17 cellular contexts compared by ENCODE assay signal in genomic region chr6:47303861-47304260, GRCh38. TPM values are rescaled to one million over a fixed set of nuclear protein-coding genes. Genes with fewer than 3 reads are reported as not detected.
DNase-seq lines count a peak whose midpoint lies in the region; ATAC-seq and TF ChIP-seq lines count a peak whose summit lies in the region.
"Had no signal": no experiment of that assay in that cellular context is flagged by ENCODE, and none has a peak within 500 bp of the region (broad histone marks: within the 10 kb centered on the region; RNA-seq: fewer than 3 reads in every experiment).

No MANE protein-coding gene starts in this region.

- peaks cover 97% of the 10 kb centered on the region for H4K20me1 ChIP-seq in PC-3 (ENCODE audit: low read length)

- no peak overlapping the region for H3K4me3 ChIP-seq in PC-3 (ENCODE audit: low read length)
- H3K4me3 ChIP-seq in esophagus muscularis mucosa = no peak overlapping the region
- H3K4me3 ChIP-seq in subcutaneous abdominal adipose tissue (ENCODE audit: low read depth in 1 of 5, low read length in 5 of 5) = no peak overlapping the region
- H3K4me3 ChIP-seq in Peyer's patch = no peak overlapping the region
- H3K4me3 ChIP-seq in breast epithelium = no peak overlapping the region
- H3K4me3 ChIP-seq: SK-N-MC had no signal

- DNase-seq in SHP77 (lab: John Stamatoyannopoulos, UW) = peak; percentile 14 to 23
- no peak for DNase-seq in SHP77 treated with DMSO at 0.1 percent for 48 hours (lab: John Stamatoyannopoulos, UW)
- DNase-seq in PC-3 = no peak
- peak; percentile 53 for DNase-seq in esophagus muscularis mucosa (ENCODE audit: extremely low spot score)
- DNase-seq in Peyer's patch = no peak
- DNase-seq in NCI-H446 treated with DMSO at 0.1 percent for 48 hours (lab: John Stamatoyannopoulos, UW) = no peak
- no peak for DNase-seq in breast epithelium (ENCODE audit: low spot score in 2 of 2)
- DNase-seq: BE2C; CD4-positive, alpha-beta memory T cell; KG1; MV-4-11; NCI-H1417; NCI-H2171 treated with DMSO at 0.1 percent for 48 hours; NCI-H510A; NCI-H774 had no signal

- H3K27me3 ChIP-seq in PC-3 (ENCODE audit: low read length) (no peaks in the 10 kb centered on the region), esophagus muscularis mucosa (no peaks in the 10 kb centered on the region), subcutaneous abdominal adipose tissue (ENCODE audit: control insufficient read depth in 5 of 5, insufficient read depth in 4 of 5, low read length in 5 of 5) (no peaks in the 10 kb centered on the region), Peyer's patch (no peaks in the 10 kb centered on the region), breast epithelium (no peaks in the 10 kb centered on the region)
- H3K27me3 ChIP-seq: BE2C had no signal

- H3K36me3 ChIP-seq in PC-3 (ENCODE audit: low read depth, low read length) (peaks cover 36% of the 10 kb centered on the region), esophagus muscularis mucosa (no peaks in the 10 kb centered on the region), subcutaneous abdominal adipose tissue (ENCODE audit: control insufficient read depth in 5 of 5, insufficient read depth in 5 of 5, low read length in 5 of 5) (no peaks in the 10 kb centered on the region), Peyer's patch (no peaks in the 10 kb centered on the region), breast epithelium (no peaks in the 10 kb centered on the region)
- H3K36me3 ChIP-seq: BE2C had no signal

- TF ChIP-seq POLR2A in esophagus muscularis mucosa (IDR thresholded peaks at IDR 0.05; ENCODE audit: low read depth) (no peak), Peyer's patch (IDR thresholded peaks at IDR 0.05) (no peak), breast epithelium (IDR thresholded peaks at IDR 0.05) (no peak)

- ATAC-seq in PC-3 = no peak

- peak overlapping the region; percentile 93; the same call in 1 of the 2 replicates for H3K4me2 ChIP-seq in PC-3 (ENCODE audit: low read length)

- H3K9me2 ChIP-seq in PC-3 (replicated peaks; ENCODE audit: low read length) = no peaks in the 10 kb centered on the region

- WGBS in esophagus muscularis mucosa = 95% methylated on average over 1 of the region's 1 CpG

- TF ChIP-seq CTCF in PC-3 (conservative IDR thresholded peaks at IDR 0.05; ENCODE audit: low read depth, low read length) (no peak), esophagus muscularis mucosa (IDR thresholded peaks at IDR 0.05) (no peak), Peyer's patch (IDR thresholded peaks at IDR 0.05) (no peak), breast epithelium (IDR thresholded peaks at IDR 0.05) (no peak)

- no peaks in the 10 kb centered on the region for H3F3A ChIP-seq in PC-3 (ENCODE audit: low read length, unreplicated experiment)

- H3K79me2 ChIP-seq in PC-3 (ENCODE audit: low read length) = peaks cover 100% of the 10 kb centered on the region

- H3K9ac ChIP-seq in PC-3 (ENCODE audit: low read length) (no peak overlapping the region), subcutaneous abdominal adipose tissue (ENCODE audit: low read length in 5 of 5) (no peak overlapping the region)

- no TSS peak for BruUV-seq in PC-3 (replicated peaks; lab: Mats Ljungman, UMichigan)

- H3K27ac ChIP-seq in PC-3 (ENCODE audit: low read length) (no peak overlapping the region), esophagus muscularis mucosa (replicated peaks in 1 of 4) (no peak overlapping the region), subcutaneous abdominal adipose tissue (ENCODE audit: low read depth, low read length) (peak overlapping the region; percentile 3), Peyer's patch (no peak overlapping the region), breast epithelium (no peak overlapping the region)
- H3K27ac ChIP-seq: SK-N-MC had no signal

- no peaks in the 10 kb centered on the region for H3K9me3 ChIP-seq in PC-3 (ENCODE audit: low read length)
- no peaks in the 10 kb centered on the region for H3K9me3 ChIP-seq in esophagus muscularis mucosa
- no peaks in the 10 kb centered on the region for H3K9me3 ChIP-seq in subcutaneous abdominal adipose tissue (ENCODE audit: control insufficient read depth in 5 of 5, low read length in 5 of 5)
- no peaks in the 10 kb centered on the region for H3K9me3 ChIP-seq in Peyer's patch
- no peaks in the 10 kb centered on the region for H3K9me3 ChIP-seq in breast epithelium
- H3K9me3 ChIP-seq: BE2C had no signal

- intact Hi-C loops in PC-3 (cut with micrococcal nuclease) = loop anchor here (10.0 kb wide), 2 partner anchors 139 to 449 kb away; no protein-coding TSS in a partner anchor
- intact Hi-C loops in esophagus muscularis mucosa (cut with DNase I) = no loop called here
- intact Hi-C loops in breast epithelium (cut with DNase I; ENCODE audit: low total_unique reads) = loop anchor here (10.0 kb wide), 1 partner anchor 379 kb away; the partner anchor contains the start of gene ADGRF5

- H2AFZ ChIP-seq in PC-3 (ENCODE audit: low read length) = no peak overlapping the region

- H3K4me1 ChIP-seq in PC-3 (ENCODE audit: insufficient read depth, low read length) (peaks cover 57% of the 10 kb centered on the region), esophagus muscularis mucosa (peaks cover 0 to 60% (median 54%) of the 10 kb centered on the region in 4 donors), subcutaneous abdominal adipose tissue (ENCODE audit: control insufficient read depth in 5 of 5, insufficient read depth in 5 of 5, low read length in 5 of 5) (peaks cover 0 to 79% (median 52%) of the 10 kb centered on the region in 5 donors), Peyer's patch (peaks cover 0 to 9% (median 2%) of the 10 kb centered on the region in 4 donors), breast epithelium (no peaks in the 10 kb centered on the region)
- H3K4me1 ChIP-seq: BE2C had no signal

- POLR2A ChIA-PET in PC-3 (lab: Charles Lee; ENCODE audit: unreplicated experiment) = no interaction called here

- no peak for TF ChIP-seq EP300 in esophagus muscularis mucosa (IDR thresholded peaks at IDR 0.05)

- CTCF ChIA-PET in PC-3 (lab: Charles Lee) = no interaction called here

RNA-seq across cellular contexts. Expression of gene TNFRSF21, which starts 5.8 kb away (rescaled TPM):
- total RNA-seq in PC-3 (2014; rRNA removed) = 106 and 120 TPM in 2 replicates
- 10 to 100 TPM; 23.7 to 37.0 (median 30.9) TPM for total RNA-seq in esophagus muscularis mucosa
- total RNA-seq in Peyer's patch = 10 to 100 TPM in 3 of 4 donors, 1 to 10 TPM in 1; 9.1 to 53.4 (median 46.1) TPM
- 10 to 100 TPM; 10.2 to 21.4 (median 20.9) TPM for total RNA-seq in breast epithelium

Comparison
In these comparisons a context has a peak if more than half of its experiments do, and no peak if none do; other contexts are left out.
1. DNase-seq: peak in SHP77 (2 of 2) and esophagus muscularis mucosa (single experiment); none in SHP77 treated with DMSO at 0.1 percent for 48 hours (single experiment), PC-3 (single experiment), Peyer's patch (0 of 3), NCI-H446 treated with DMSO at 0.1 percent for 48 hours (single experiment) and breast epithelium (0 of 2).